In genomic region chr2:216006164-216006663, GRCh38 we compare ENCODE assay signal across 8 cellular contexts. TPM values are rescaled to one million over a fixed set of nuclear protein-coding genes. Genes with fewer than 3 reads are reported as not detected.
A peak's percentile ranks its signal among the peaks of the same experiment; 100 is the strongest.
DNase-seq lines count a peak whose midpoint lies in the region; ATAC-seq, FAIRE-seq and TF ChIP-seq lines count a peak whose summit lies in the region.

No MANE protein-coding gene starts in this region.

- peak overlapping the region in 2 of 3 experiments; percentile 34 to 52 for H3K4me3 ChIP-seq in keratinocyte (ENCODE audit: control insufficient read depth in 2 of 3, extremely low read depth in 1 of 3, insufficient read depth in 2 of 3, low read depth in 1 of 3, low read length in 3 of 3)
- no peak overlapping the region for H3K4me3 ChIP-seq in upper lobe of right lung
- no peak overlapping the region for H3K4me3 ChIP-seq in lower leg skin (ENCODE audit: low read depth, poor library complexity, severe bottlenecking)

- H3K4me1 Mint-ChIP-seq in activated T-helper 2 cell treated with anti-CD3 and anti-CD28 coated beads, Interferon-gamma antibody, Interleukin-2, Interleukin-4, amounts not matched to agents 10 μg/mL and 5 μg/mL and 100 μg/mL, durations not matched to agents 14 hours and 24 hours and 36 hours (ENCODE audit: low read depth) = peaks cover 47% of the 10 kb centered on the region

- H3K27ac Mint-ChIP-seq in activated T-helper 2 cell treated with anti-CD3 and anti-CD28 coated beads, Interferon-gamma antibody, Interleukin-2, Interleukin-4, amounts not matched to agents 10 μg/mL and 5 μg/mL and 100 μg/mL, durations not matched to agents 14 hours and 24 hours and 36 hours = peak overlapping the region; percentile 96

- H3K79me2 ChIP-seq in keratinocyte (ENCODE audit: control insufficient read depth, insufficient read depth, low read length) = peaks cover 72% of the 10 kb centered on the region

- no peaks in the 10 kb centered on the region for H3K27me3 Mint-ChIP-seq in activated T-helper 2 cell treated with anti-CD3 and anti-CD28 coated beads, Interferon-gamma antibody, Interleukin-2, Interleukin-4, amounts not matched to agents 10 μg/mL and 5 μg/mL and 100 μg/mL, durations not matched to agents 14 hours and 24 hours and 36 hours (ENCODE audit: low read depth)

- CTCF ChIA-PET in GM10248 (lab: Yijun Ruan, JAX) = interaction anchor here (1.8 to 6.4 kb wide), 4 partner anchors 9 to 21 kb away, joined by 6 to 54 read pairs (median 18); no protein-coding TSS in a partner anchor

- H3K4me1 ChIP-seq in keratinocyte (ENCODE audit: control insufficient read depth, extremely low read depth, insufficient read depth, low read length) (peaks cover 28% of the 10 kb centered on the region), upper lobe of right lung (peaks cover 15% of the 10 kb centered on the region)

- DNase-seq in GM10248 (ENCODE audit: extremely low spot score) (peak; percentile 39), KBM-7 (peak; percentile 73), keratinocyte (ENCODE audit: low read depth, low spot score) (peak; percentile 61), upper lobe of right lung (peak; percentile 73), NCI-H1436 (lab: John Stamatoyannopoulos, UW) (no peak), lower leg skin (ENCODE audit: low spot score in 2 of 2) (no peak)
- DNase-seq in activated T-helper 2 cell treated with anti-CD3 and anti-CD28 coated beads, Interferon-gamma antibody, Interleukin-2, Interleukin-4, amounts not matched to agents 10 μg/mL and 5 μg/mL and 100 μg/mL, durations not matched to agents 14 hours and 24 hours and 36 hours (ENCODE audit: low spot score) = peak; percentile 27

- no peak for TF ChIP-seq POLR2A in lower leg skin (IDR thresholded peaks at IDR 0.05)

- POLR2A ChIA-PET in GM10248 (lab: Yijun Ruan, JAX) = interaction anchor here (0.9 kb wide), 1 partner anchor 9 kb away, joined by 3 read pairs; no protein-coding TSS in a partner anchor

- peak; percentile 39 for ATAC-seq in GM21717 (IDR thresholded peaks at IDR 0.05; ENCODE audit: unreplicated experiment)
- ATAC-seq in upper lobe of right lung = peak; percentile 80

- H3K36me3 ChIP-seq in keratinocyte (ENCODE audit: control insufficient read depth in 2 of 2, extremely low read depth in 1 of 2, insufficient read depth in 2 of 2, low read length in 2 of 2) (no peaks in the 10 kb centered on the region), upper lobe of right lung (no peaks in the 10 kb centered on the region)

- peak overlapping the region; percentile 62 for H3K4me3 Mint-ChIP-seq in activated T-helper 2 cell treated with anti-CD3 and anti-CD28 coated beads, Interferon-gamma antibody, Interleukin-2, Interleukin-4, amounts not matched to agents 10 μg/mL and 5 μg/mL and 100 μg/mL, durations not matched to agents 14 hours and 24 hours and 36 hours (ENCODE audit: low read depth)

- no peaks in the 10 kb centered on the region for H4K20me1 ChIP-seq in keratinocyte (ENCODE audit: control insufficient read depth, extremely low read depth, insufficient read depth, low read length)

- TF ChIP-seq CTCF in GM10248 (IDR thresholded peaks at IDR 0.05; ENCODE audit: control extremely low read depth, extremely low read depth, low read depth, missing control alignments) (no peak), keratinocyte (optimal IDR thresholded peaks at IDR 0.05 in 1 of 3, IDR thresholded peaks at IDR 0.05 in 1 of 3, conservative IDR thresholded peaks at IDR 0.05 in 1 of 3; ENCODE audit: extremely low read depth in 1 of 3, insufficient read depth in 2 of 3, low read length in 3 of 3) (peak in 1 of 3 experiments; percentile 12), upper lobe of right lung (IDR thresholded peaks at IDR 0.05) (no peak), lower leg skin (IDR thresholded peaks at IDR 0.05) (no peak)

- 17 to 23% methylated on average over 10 of the region's 10 CpGs for WGBS in lower leg skin, 2 donors

- FAIRE-seq in keratinocyte (lab: Jason Lieb, UNC) = peak; percentile 79

- no peaks in the 10 kb centered on the region for H3K9me1 ChIP-seq in keratinocyte (ENCODE audit: control insufficient read depth, extremely low read depth, insufficient read depth, low read length)

- H3K27me3 ChIP-seq in keratinocyte (ENCODE audit: control insufficient read depth, extremely low read depth, insufficient read depth, low read length) = no peaks in the 10 kb centered on the region
- H3K27me3 ChIP-seq in upper lobe of right lung = no peaks in the 10 kb centered on the region

- intact Hi-C loops in activated T-helper 2 cell treated with anti-CD3 and anti-CD28 coated beads, Interferon-gamma antibody, Interleukin-2, Interleukin-4, amounts not matched to agents 10 μg/mL and 5 μg/mL and 100 μg/mL, durations not matched to agents 14 hours and 24 hours and 36 hours (cut with micrococcal nuclease) = loop anchor here (1.0 to 5.0 kb wide), 3 partner anchors 10 to 39 kb away; no protein-coding TSS in a partner anchor
- intact Hi-C loops in upper lobe of right lung (cut with DNase I) (no loop called here), lower leg skin (cut with DNase I; ENCODE audit: low total_unique reads) (no loop called here)

- H2AFZ ChIP-seq in keratinocyte (ENCODE audit: control insufficient read depth, low read length) = no peak overlapping the region

- peak overlapping the region; percentile 80 for H3K27ac ChIP-seq in keratinocyte (ENCODE audit: control insufficient read depth, insufficient read depth, low read length)
- no peak overlapping the region for H3K27ac ChIP-seq in upper lobe of right lung

- H3K9me3 ChIP-seq in keratinocyte (ENCODE audit: control insufficient read depth, low read depth, low read length) = no peaks in the 10 kb centered on the region
- H3K9me3 ChIP-seq in upper lobe of right lung = no peaks in the 10 kb centered on the region

- H3K9me3 Mint-ChIP-seq in activated T-helper 2 cell treated with anti-CD3 and anti-CD28 coated beads, Interferon-gamma antibody, Interleukin-2, Interleukin-4, amounts not matched to agents 10 μg/mL and 5 μg/mL and 100 μg/mL, durations not matched to agents 14 hours and 24 hours and 36 hours = no peaks in the 10 kb centered on the region

- dilution Hi-C loops in keratinocyte (cut with MboI; ENCODE audit: extremely low pct_ligation_motif_present, low sequenced_read_pairs) = no loop called here

- in situ Hi-C loops in KBM-7 (cut with MboI; ENCODE audit: low pct_unique_long_range_greater_than_20kb, low sequenced_read_pairs) = no loop called here

- peak overlapping the region; percentile 78 for H3K4me2 ChIP-seq in keratinocyte (ENCODE audit: control insufficient read depth, extremely low read depth, insufficient read depth, low read depth, low read length)

- peak overlapping the region; percentile 55 for H3K9ac ChIP-seq in keratinocyte (ENCODE audit: control insufficient read depth, extremely low read depth, insufficient read depth, low read length)

- peaks cover 8% of the 10 kb centered on the region for H3K36me3 Mint-ChIP-seq in activated T-helper 2 cell treated with anti-CD3 and anti-CD28 coated beads, Interferon-gamma antibody, Interleukin-2, Interleukin-4, amounts not matched to agents 10 μg/mL and 5 μg/mL and 100 μg/mL, durations not matched to agents 14 hours and 24 hours and 36 hours (ENCODE audit: low read depth)

RNA-seq across cellular contexts. Expression of gene MREG, which starts 7.1 kb away (rescaled TPM):
- 15.3 and 15.7 TPM in 2 replicates for total RNA-seq in activated T-helper 2 cell treated with anti-CD3 and anti-CD28 coated beads, Interferon-gamma antibody, Interleukin-2, Interleukin-4, amounts not matched to agents 10 μg/mL and 5 μg/mL and 100 μg/mL, durations not matched to agents 14 hours and 24 hours and 36 hours
- 27.0 to 32.9 TPM (median 27.0 TPM) in 3 replicates for polyA plus RNA-seq in keratinocyte
- 32.5 TPM for polyA plus RNA-seq in keratinocyte (2011; ENCODE audit: low read depth)
- polyA plus RNA-seq in keratinocyte (2011; cell fraction: cytosol; rRNA removed) = 20.7 and 31.3 TPM in 2 replicates
- 15.0 and 18.9 TPM in 2 replicates for polyA plus RNA-seq in keratinocyte (2011; cell fraction: nucleus; rRNA removed)
- 22.3 and 26.3 TPM in 2 replicates for polyA plus RNA-seq in keratinocyte (2012; ENCODE audit: low replicate concordance)
- 11.2 to 30.7 TPM (median 26.8 TPM) in 3 replicates for polyA minus RNA-seq in keratinocyte
- polyA minus RNA-seq in keratinocyte (2011; cell fraction: cytosol; rRNA and poly(A)+ RNA removed) = 36.4 TPM
- polyA minus RNA-seq in keratinocyte (2011; cell fraction: nucleus; rRNA and poly(A)+ RNA removed) = 10.0 and 18.5 TPM in 2 replicates
- 16.8 TPM for total RNA-seq in upper lobe of right lung
- total RNA-seq in lower leg skin = 10 to 100 TPM; 31.7 to 41.0 (median 35.5) TPM

Comparison
In these comparisons a context has a peak if more than half of its experiments do, and no peak if none do; other contexts are left out.
1. DNase-seq: peak in GM10248 (single experiment), KBM-7 (single experiment), activated T-helper 2 cell treated with anti-CD3 and anti-CD28 coated beads, Interferon-gamma antibody, Interleukin-2, Interleukin-4, amounts not matched to agents 10 μg/mL and 5 μg/mL and 100 μg/mL, durations not matched to agents 14 hours and 24 hours and 36 hours (single experiment), keratinocyte (single experiment) and upper lobe of right lung (single experiment); none in NCI-H1436 (single experiment) and lower leg skin (0 of 2).
2. H3K4me3 ChIP-seq: peak in keratinocyte (2 of 3); none in upper lobe of right lung (single experiment) and lower leg skin (single experiment).